9 cellular contexts compared by ENCODE assay signal in genomic region chr11:33742249-33742851, GRCh38. TPM values are rescaled to one million over a fixed set of nuclear protein-coding genes. Genes with fewer than 3 reads are reported as not detected.
DNase-seq lines count a peak whose midpoint lies in the region; ATAC-seq and TF ChIP-seq lines count a peak whose summit lies in the region.
"Had no signal": no experiment of that assay in that cellular context is flagged by ENCODE, and none has a peak within 500 bp of the region (broad histone marks: within the 10 kb centered on the region; RNA-seq: fewer than 3 reads in every experiment).

No MANE protein-coding gene starts in this region.

- peaks cover 4% of the 10 kb centered on the region for H3K4me1 ChIP-seq in suprapubic skin

- TF ChIP-seq CTCF in RWPE1 (conservative IDR thresholded peaks at IDR 0.05; ENCODE audit: low read depth) (peak; percentile 60), suprapubic skin (IDR thresholded peaks at IDR 0.05) (peak; percentile 29 to 43)

- CTCF ChIA-PET in RWPE1 (lab: Yijun Ruan, JAX): interaction anchor here (0.5 to 2.1 kb wide), 16 partner anchors 23 to 380 kb away, joined by 3 to 12 read pairs (median 4); partner anchors contain the start of gene FBXO3

- TF ChIP-seq EP300 in suprapubic skin (IDR thresholded peaks at IDR 0.05): no peak

- no peaks in the 10 kb centered on the region for H3K27me3 ChIP-seq in suprapubic skin

- no peak overlapping the region for H3K4me3 ChIP-seq in suprapubic skin

- POLR2A ChIA-PET in RWPE1 (lab: Yijun Ruan, JAX; ENCODE audit: low non-redundant PET): no interaction called here

- H3K27ac ChIP-seq in RWPE1: no peak overlapping the region
- H3K27ac ChIP-seq in suprapubic skin: no peak overlapping the region

- peak; percentile 57 for ATAC-seq in GM18907 (IDR thresholded peaks at IDR 0.05; ENCODE audit: unreplicated experiment)
- ATAC-seq in GM19035 (IDR thresholded peaks at IDR 0.05; ENCODE audit: unreplicated experiment): no peak
- ATAC-seq in GM21825 (IDR thresholded peaks at IDR 0.05; ENCODE audit: unreplicated experiment): no peak

- no peak for TF ChIP-seq POLR2A in suprapubic skin (IDR thresholded peaks at IDR 0.05)

- peaks cover 18% of the 10 kb centered on the region for H3K36me3 ChIP-seq in suprapubic skin

- 76% methylated on average over 3 of the region's 3 CpGs for WGBS in suprapubic skin

- H3K9me3 ChIP-seq in suprapubic skin: no peaks in the 10 kb centered on the region

- DNase-seq in ACHN (peak; percentile 31), RWPE1 (ENCODE audit: low spot score) (no peak), globus pallidus (ENCODE audit: low spot score) (peak; percentile 35), suprapubic skin (ENCODE audit: low spot score in 2 of 2) (no peak), NCI-H1048 (lab: John Stamatoyannopoulos, UW) (no peak)
- DNase-seq: activated naive CD8-positive, alpha-beta T cell treated with anti-CD3 and anti-CD28 coated beads, Interleukin-2, amount 10 ng/mL, durations not matched to agents 7 days and 5 days had no signal

- in situ Hi-C loops in ACHN (cut with HindIII; ENCODE audit: low pct_ligation_motif_present, low pct_unique_long_range_greater_than_20kb, low sequenced_read_pairs): no loop called here

RNA-seq across cellular contexts. Expression of gene CD59, which starts 6.1 kb away (rescaled TPM):
- total RNA-seq in suprapubic skin: 100 to 1,000 TPM; 309 to 520 (median 422) TPM

RNA-seq across cellular contexts. Expression of gene FBXO3, which starts 32.0 kb away (rescaled TPM):
- 10 to 100 TPM; 35.4 to 47.5 (median 44.3) TPM for total RNA-seq in suprapubic skin

RNA-seq across cellular contexts. Expression of gene C11orf91, which starts 41.7 kb away (rescaled TPM):
- total RNA-seq in suprapubic skin: not detected

Comparison
In these comparisons a context has a peak if more than half of its experiments do, and no peak if none do; other contexts are left out.
1. DNase-seq: peak in ACHN (single experiment) and globus pallidus (single experiment); none in RWPE1 (single experiment), suprapubic skin (0 of 2) and NCI-H1048 (single experiment).